ENCODE assay signal across 8 cellular contexts in the genomic region with DNA sequence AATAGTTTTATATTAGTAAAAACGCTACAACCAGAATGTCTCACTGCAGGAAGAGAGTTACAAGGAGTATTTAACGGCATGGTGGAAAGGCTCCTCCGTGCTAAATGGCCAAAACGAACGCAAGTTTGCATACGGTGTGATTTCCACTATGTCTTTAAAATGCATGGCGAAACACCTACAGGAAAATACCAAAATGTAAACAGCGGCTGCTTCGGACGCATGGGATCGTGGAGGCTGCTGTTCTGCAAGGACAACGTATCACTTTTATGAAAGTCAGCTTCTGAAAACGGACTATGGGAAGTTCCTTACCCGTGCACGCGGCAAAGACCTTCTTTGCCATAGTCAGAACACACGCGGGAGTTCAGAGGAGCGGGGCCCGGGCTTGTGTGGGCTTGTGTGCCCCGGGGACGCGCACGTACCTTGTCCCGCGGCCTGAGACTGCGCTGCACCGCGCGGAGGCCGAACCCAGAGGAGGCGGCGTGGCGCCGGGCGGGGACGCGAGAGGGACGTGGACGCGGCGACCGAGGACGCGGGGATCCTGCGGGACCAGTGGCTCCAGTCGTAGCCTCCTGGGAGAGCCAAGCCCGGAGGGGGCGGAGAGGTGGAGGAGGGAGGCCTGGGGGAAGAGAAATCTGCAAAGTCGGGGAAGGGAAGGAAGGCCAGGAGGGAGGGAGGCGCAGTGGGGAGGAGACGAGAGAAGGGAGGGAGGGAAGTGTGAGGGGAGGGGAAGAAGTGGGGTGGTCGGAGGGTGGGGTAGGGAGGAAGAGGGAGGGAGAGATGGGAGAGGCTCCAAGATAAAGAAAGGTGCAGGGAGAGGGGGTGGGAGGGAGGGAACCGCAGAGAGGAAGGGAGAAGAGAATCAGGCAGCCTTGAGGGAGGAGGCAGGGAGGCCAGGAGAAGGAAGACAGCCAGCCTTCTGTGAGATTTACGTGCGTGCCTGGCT. TPM values are rescaled to one million over a fixed set of nuclear protein-coding genes. Genes with fewer than 3 reads are reported as not detected.
DNase-seq lines count a peak whose midpoint lies in the region; ATAC-seq, FAIRE-seq and TF ChIP-seq lines count a peak whose summit lies in the region.

TSS of gene CMBL (minus strand) at position 697 of the 943 bp plus-strand sequence. CDS start 17,140 bp downstream, outside the sequence.

- H3K4me3 Mint-ChIP-seq in astrocyte (ENCODE audit: unreplicated experiment) = peak within 1 kb of the TSS; percentile 88

- H4K20me1 ChIP-seq in OCI-LY1 (ENCODE audit: insufficient read depth, low read length) (no peaks in the 10 kb centered on the region), astrocyte (ENCODE audit: insufficient read depth, low read length) (peaks cover 5% of the 10 kb centered on the region)

- H3K4me3 ChIP-seq in OCI-LY1 (ENCODE audit: low read depth, low read length, poor library complexity, severe bottlenecking) (peak within 1 kb of the TSS; percentile 56), astrocyte (ENCODE audit: insufficient read depth, low read depth, low read length) (peak within 1 kb of the TSS; percentile 75), psoas muscle (peak within 1 kb of the TSS; percentile 70)

- H3K36me3 ChIP-seq in OCI-LY1 (ENCODE audit: insufficient read depth, low read length) (no peaks in the 10 kb centered on the region), astrocyte (ENCODE audit: insufficient read depth, low read length) (no peaks in the 10 kb centered on the region), psoas muscle (ENCODE audit: insufficient read depth in 1 of 2, low read depth in 1 of 2) (no peaks in the 10 kb centered on the region)

- no peak for FAIRE-seq in astrocyte (lab: Jason Lieb, UNC)

- TF ChIP-seq CTCF in OCI-LY1 (IDR thresholded peaks at IDR 0.05; ENCODE audit: low read length) (no peak), astrocyte (IDR thresholded peaks at IDR 0.05; ENCODE audit: insufficient read depth, low read depth, low read length) (no peak), psoas muscle (IDR thresholded peaks at IDR 0.05) (no peak)

- H3K79me2 ChIP-seq in OCI-LY1 (ENCODE audit: insufficient read depth, low read length) (no peaks in the 10 kb centered on the region), astrocyte (ENCODE audit: insufficient read depth, low read length) (peaks cover 10% of the 10 kb centered on the region)

- H3K27me3 ChIP-seq in OCI-LY1 (ENCODE audit: insufficient read depth, low read length) (peaks cover 5% of the 10 kb centered on the region; the same call in 1 of the 2 replicates), astrocyte (ENCODE audit: insufficient read depth, low read length) (no peaks in the 10 kb centered on the region), psoas muscle (ENCODE audit: insufficient read depth in 3 of 3, low read length in 2 of 3) (no peaks in the 10 kb centered on the region)

- H3K9me3 ChIP-seq in OCI-LY1 (ENCODE audit: low read length) (no peaks in the 10 kb centered on the region), astrocyte (ENCODE audit: insufficient read depth, low read depth, low read length) (no peaks in the 10 kb centered on the region), psoas muscle (no peaks in the 10 kb centered on the region)

- 2 to 3% (median 2%) methylated on average over 55 to 56 of the region's 56 CpGs for WGBS in psoas muscle, 3 donors

- peaks cover 7% of the 10 kb centered on the region for H3K4me1 ChIP-seq in OCI-LY1 (ENCODE audit: insufficient read depth, low read length, severe bottlenecking)
- peaks cover 11% of the 10 kb centered on the region for H3K4me1 ChIP-seq in astrocyte (ENCODE audit: insufficient read depth, low read length)
- H3K4me1 ChIP-seq in psoas muscle = peaks cover 53% of the 10 kb centered on the region

- H3K4me1 Mint-ChIP-seq in astrocyte (ENCODE audit: low read depth, unreplicated experiment) = peaks cover 26% of the 10 kb centered on the region

- no peaks in the 10 kb centered on the region for H3K9me2 ChIP-seq in OCI-LY1 (ENCODE audit: low read depth, low read length)

- H3K9ac ChIP-seq in OCI-LY1 (ENCODE audit: low read length) = peak within 1 kb of the TSS; percentile 25; the same call in 1 of the 2 replicates
- peak within 1 kb of the TSS; percentile 87 for H3K9ac ChIP-seq in astrocyte (ENCODE audit: low read length)

- H3K9me3 Mint-ChIP-seq in astrocyte (ENCODE audit: unreplicated experiment) = peaks cover 7% of the 10 kb centered on the region

- peak; percentile 70 for DNase-seq in DMS153 (lab: John Stamatoyannopoulos, UW)
- peak; percentile 70 for DNase-seq in astrocyte (ENCODE audit: low read depth)
- DNase-seq in hypothalamus (lab: John Stamatoyannopoulos, UW) = peak in 34 of 51 donors; percentile 11 to 56 (median 30)
- peak; percentile 57 to 71 for DNase-seq in psoas muscle
- DNase-seq in SHP77 (lab: John Stamatoyannopoulos, UW) = no peak

- peak; percentile 73 for ATAC-seq in GM19455 (IDR thresholded peaks at IDR 0.05; ENCODE audit: unreplicated experiment)
- ATAC-seq in HG03521 (IDR thresholded peaks at IDR 0.05; ENCODE audit: unreplicated experiment) = peak; percentile 51
- peak; percentile 61 to 66 (median 64) for ATAC-seq in psoas muscle

- no peak within 1 kb of the TSS for H3K27ac ChIP-seq in OCI-LY1 (ENCODE audit: low read depth, low read length, poor library complexity, severe bottlenecking)
- H3K27ac ChIP-seq in astrocyte (ENCODE audit: low read depth, low read length) = peak within 1 kb of the TSS; percentile 26
- H3K27ac ChIP-seq in psoas muscle = peak within 1 kb of the TSS; percentile 92

- H3K27ac Mint-ChIP-seq in astrocyte (ENCODE audit: unreplicated experiment) = no peak within 1 kb of the TSS

- intact Hi-C loops in psoas muscle (cut with DNase I) = no loop called here

- H3F3A ChIP-seq in OCI-LY1 (ENCODE audit: insufficient read depth, low read length) = no peaks in the 10 kb centered on the region

- H3K27me3 Mint-ChIP-seq in astrocyte (ENCODE audit: low read depth, unreplicated experiment) = no peaks in the 10 kb centered on the region

- H2AFZ ChIP-seq in OCI-LY1 (ENCODE audit: low read length) (no peak within 1 kb of the TSS), astrocyte (ENCODE audit: low read depth, low read length) (peak within 1 kb of the TSS; percentile 98)

- H3K4me2 ChIP-seq in OCI-LY1 (ENCODE audit: low read length) = peak within 1 kb of the TSS; percentile 72
- H3K4me2 ChIP-seq in astrocyte (ENCODE audit: low read length) = peak within 1 kb of the TSS; percentile 90

- peaks cover 2% of the 10 kb centered on the region for H3K36me3 Mint-ChIP-seq in astrocyte (ENCODE audit: low read depth, unreplicated experiment)

RNA-seq across cellular contexts. Expression of gene CMBL, which starts in this region (rescaled TPM):
- total RNA-seq in astrocyte = 32.6 and 39.7 TPM in 2 replicates
- total RNA-seq in psoas muscle = 100 to 1,000 TPM in 1 of 4 donors, 10 to 100 TPM in 3; 30.1 to 243 (median 61.1) TPM
- 10 to 100 TPM in 2 of 3 donors, 1 to 10 TPM in 1; 9.4 to 99.4 (median 54.4) TPM for polyA plus RNA-seq in psoas muscle

Comparison
In these comparisons a context has a peak if more than half of its experiments do, and no peak if none do; other contexts are left out.
1. DNase-seq: peak in DMS153 (single experiment), astrocyte (single experiment), hypothalamus (34 of 51) and psoas muscle (2 of 2); none in SHP77 (0 of 2).
2. Peak in every context shown above with its lines, with median percentiles within 50 percentile points of each other: ATAC-seq and H3K4me3 ChIP-seq.